28 cellular contexts compared by ENCODE assay signal in genomic region chr4:22477794-22478182, GRCh38.
"Had no signal": no experiment of that assay in that cellular context is flagged by ENCODE, and none has a peak within 500 bp of the region (broad histone marks: within the 10 kb centered on the region; RNA-seq: fewer than 3 reads in every experiment).

No MANE protein-coding gene starts in this region.

- H3K9me3 Mint-ChIP-seq: activated naive CD4-positive, alpha-beta T cell treated with anti-CD3 and anti-CD28 coated beads, Interleukin-2, amount 50 U/mL, for 24 hours; activated naive CD8-positive, alpha-beta T cell treated with anti-CD3 and anti-CD28 coated beads, Interleukin-2, amount 50 U/mL, for 24 hours; activated T-cell treated with anti-CD3 and anti-CD28 coated beads, Interleukin-2, amount 50 U/mL, for 4 hours; activated T-helper 2 cell treated with anti-CD3 and anti-CD28 coated beads, Interferon-gamma antibody, Interleukin-2, Interleukin-4, amounts not matched to agents 10 μg/mL and 5 μg/mL and 100 μg/mL, durations not matched to agents 14 hours and 24 hours and 36 hours; central memory CD8-positive, alpha-beta T cell had no signal

- H3K27ac Mint-ChIP-seq: activated CD4-positive, alpha-beta memory T cell treated with anti-CD3 and anti-CD28 coated beads, Interleukin-2, amount 10 ng/mL, durations not matched to agents 7 days and 5 days; activated CD4-positive, alpha-beta T cell treated with anti-CD3 and anti-CD28 coated beads, Interleukin-2, amount 10 ng/mL, durations not matched to agents 7 days and 5 days; activated naive CD8-positive, alpha-beta T cell treated with anti-CD3 and anti-CD28 coated beads, Interleukin-2, amount 50 U/mL, for 24 hours; naive B cell; progenitor cell of endocrine pancreas; stimulated activated naive B cell treated with anti-CD40 and anti-IgM and Interleukin-4, amounts not matched to agents 10 μg/mL and 1 μg/mL and 100 μg/mL, for 72 hours had no signal

- H3K27me3 ChIP-seq: esophagus squamous epithelium, sigmoid colon, stomach, suprapubic skin, tibial artery had no signal

- H3K27ac ChIP-seq: esophagus squamous epithelium, left ventricle myocardium inferior, stomach, suprapubic skin, tibial artery had no signal

- H3K36me3 Mint-ChIP-seq: activated naive CD4-positive, alpha-beta T cell treated with anti-CD3 and anti-CD28 coated beads, Interleukin-2, amount 50 U/mL, for 24 hours; naive B cell; stimulated activated naive B cell treated with anti-CD40 and anti-IgM and Interleukin-4, amounts not matched to agents 10 μg/mL and 1 μg/mL and 100 μg/mL, for 72 hours had no signal

- H3K36me3 ChIP-seq: esophagus squamous epithelium, left ventricle myocardium inferior, sigmoid colon, stomach, suprapubic skin, tibial artery had no signal

- H3K9me3 ChIP-seq: esophagus squamous epithelium, left ventricle myocardium inferior, sigmoid colon, stomach, suprapubic skin, tibial artery had no signal

- H3K4me3 ChIP-seq: esophagus squamous epithelium, left ventricle myocardium inferior, sigmoid colon, stomach, suprapubic skin, tibial artery had no signal

- H3K4me1 ChIP-seq: suprapubic skin, tibial artery had no signal

- ATAC-seq: activated naive CD8-positive, alpha-beta T cell treated with anti-CD3 and anti-CD28 coated beads, Interleukin-2, amount 50 U/mL, for 24 hours; activated T-cell treated with anti-CD3 and anti-CD28 coated beads, Interleukin-2, amount 50 U/mL, for 4 hours; stimulated activated naive B cell treated with anti-CD40 and anti-IgM and Interleukin-4, amounts not matched to agents 10 μg/mL and 1 μg/mL and 100 μg/mL, for 72 hours; WTC11 had no signal

- H3K4me1 Mint-ChIP-seq: activated CD4-positive, alpha-beta memory T cell treated with anti-CD3 and anti-CD28 coated beads, Interleukin-2, amount 10 ng/mL, durations not matched to agents 7 days and 5 days; stimulated activated naive B cell treated with anti-CD40 and anti-IgM and Interleukin-4, amounts not matched to agents 10 μg/mL and 1 μg/mL and 100 μg/mL, for 72 hours had no signal

- H3K27me3 Mint-ChIP-seq: activated CD4-positive, alpha-beta memory T cell treated with anti-CD3 and anti-CD28 coated beads, Interleukin-2, amount 10 ng/mL, durations not matched to agents 7 days and 5 days; activated CD4-positive, alpha-beta T cell treated with anti-CD3 and anti-CD28 coated beads, Interleukin-2, amount 10 ng/mL, durations not matched to agents 7 days and 5 days; activated naive CD4-positive, alpha-beta T cell treated with anti-CD3 and anti-CD28 coated beads, Interleukin-2, amount 50 U/mL, for 24 hours; activated naive CD8-positive, alpha-beta T cell treated with anti-CD3 and anti-CD28 coated beads, Interleukin-2, amount 50 U/mL, for 24 hours; central memory CD8-positive, alpha-beta T cell; naive B cell; progenitor cell of endocrine pancreas; stimulated activated naive B cell treated with anti-CD40 and anti-IgM and Interleukin-4, amounts not matched to agents 10 μg/mL and 1 μg/mL and 100 μg/mL, for 72 hours had no signal

- H3K4me3 Mint-ChIP-seq: activated CD4-positive, alpha-beta memory T cell treated with anti-CD3 and anti-CD28 coated beads, Interleukin-2, amount 10 ng/mL, durations not matched to agents 7 days and 5 days; activated CD4-positive, alpha-beta T cell treated with anti-CD3 and anti-CD28 coated beads, Interleukin-2, amount 10 ng/mL, durations not matched to agents 7 days and 5 days; activated naive CD4-positive, alpha-beta T cell treated with anti-CD3 and anti-CD28 coated beads, Interleukin-2, amount 50 U/mL, for 24 hours; activated naive CD8-positive, alpha-beta T cell treated with anti-CD3 and anti-CD28 coated beads, Interleukin-2, amount 50 U/mL, for 24 hours; activated T-cell treated with anti-CD3 and anti-CD28 coated beads, Interleukin-2, amount 50 U/mL, for 4 hours; central memory CD8-positive, alpha-beta T cell; naive B cell; stimulated activated naive B cell treated with anti-CD40 and anti-IgM and Interleukin-4, amounts not matched to agents 10 μg/mL and 1 μg/mL and 100 μg/mL, for 72 hours; WTC11 had no signal

- DNase-seq: activated CD4-positive, alpha-beta memory T cell treated with anti-CD3 and anti-CD28 coated beads, Interleukin-2, amount 10 ng/mL, durations not matched to agents 7 days and 5 days; activated CD4-positive, alpha-beta T cell treated with anti-CD3 and anti-CD28 coated beads for 1 hour; activated CD4-positive, alpha-beta T cell treated with anti-CD3 and anti-CD28 coated beads, Interleukin-2, amount 10 ng/mL, durations not matched to agents 7 days and 5 days; activated naive CD8-positive, alpha-beta T cell treated with anti-CD3 and anti-CD28 coated beads, Interleukin-2, amount 50 U/mL, for 24 hours; activated T-cell treated with anti-CD3 and anti-CD28 coated beads, Interleukin-2, amount 50 U/mL, for 4 hours; amygdala; dermis blood vessel endothelial cell; effector CD4-positive, alpha-beta T cell; esophagus squamous epithelium; foreskin melanocyte; islet precursor cell; left ventricle myocardium inferior; mammary epithelial cell; naive B cell; retina; sigmoid colon; stimulated activated CD4-positive, alpha-beta T cell treated with anti-CD3 and anti-CD28 coated beads, Interleukin-1b, Interleukin-23, amount 100 ng/mL, for 48 hours; stimulated activated CD4-positive, alpha-beta T cell treated with anti-CD3 and anti-CD28 coated beads, Interleukin-4, amount 100 ng/mL, for 4 hours; stimulated activated CD8-positive, alpha-beta memory T cell treated with anti-CD3 and anti-CD28 coated beads, Interleukin-4, amount 100 ng/mL, for 48 hours; stimulated activated naive B cell treated with anti-CD40 and anti-IgM and Interleukin-4, amounts not matched to agents 10 μg/mL and 1 μg/mL and 100 μg/mL, for 72 hours; stomach; tibial artery had no signal
